ENCODE assay signal across 20 cellular contexts in genomic region chr7:126079581-126079980, GRCh38.
DNase-seq lines count a peak whose midpoint lies in the region; ATAC-seq and TF ChIP-seq lines count a peak whose summit lies in the region.
"Had no signal": no experiment of that assay in that cellular context is flagged by ENCODE, and none has a peak within 500 bp of the region (broad histone marks: within the 10 kb centered on the region; RNA-seq: fewer than 3 reads in every experiment).

No MANE protein-coding gene starts in this region.

- H3K9me2 ChIP-seq in MM.1S (replicated peaks; ENCODE audit: insufficient read depth, low read length): no peaks in the 10 kb centered on the region

- H3K27ac ChIP-seq in MM.1S (ENCODE audit: low read length): no peak overlapping the region
- H3K27ac ChIP-seq: heart right ventricle, HL-60, neutrophil, right atrium auricular region, RWPE1, uterus had no signal

- H3K27me3 ChIP-seq in MM.1S (replicated peaks; ENCODE audit: insufficient read depth, low read length): no peaks in the 10 kb centered on the region
- H3K27me3 ChIP-seq: heart right ventricle, neutrophil, right atrium auricular region, uterus had no signal

- no peak overlapping the region for H3K4me3 ChIP-seq in GM12865 (ENCODE audit: low read depth, low read length)
- no peak overlapping the region for H3K4me3 ChIP-seq in MM.1S (ENCODE audit: low read length)
- H3K4me3 ChIP-seq: heart right ventricle, right atrium auricular region, uterus had no signal

- H3F3A ChIP-seq in MM.1S (ENCODE audit: insufficient read depth, low read length): no peaks in the 10 kb centered on the region

- H3K4me2 ChIP-seq in MM.1S (ENCODE audit: low read depth, low read length): no peak overlapping the region

- no peaks in the 10 kb centered on the region for H3K79me2 ChIP-seq in MM.1S (ENCODE audit: low read length)

- ATAC-seq in GM18909 (IDR thresholded peaks at IDR 0.05; ENCODE audit: poor library complexity, unreplicated experiment): peak; percentile 48
- peak; percentile 60 for ATAC-seq in HG02642 (IDR thresholded peaks at IDR 0.05; ENCODE audit: poor library complexity, unreplicated experiment)
- ATAC-seq in GM19452 (IDR thresholded peaks at IDR 0.05; ENCODE audit: unreplicated experiment): no peak
- ATAC-seq: heart right ventricle had no signal

- H3K36me3 ChIP-seq in MM.1S (replicated peaks; ENCODE audit: insufficient read depth, low read length): no peaks in the 10 kb centered on the region
- H3K36me3 ChIP-seq: heart right ventricle, neutrophil, right atrium auricular region, uterus had no signal

- CTCF ChIA-PET in HEK293T (lab: Yijun Ruan, JAX): interaction anchor here (0.7 kb wide), 1 partner anchor 1314 kb away, joined by 3 read pairs; the partner anchor contains the start of gene GPR37

- H4K20me1 ChIP-seq in MM.1S (ENCODE audit: insufficient read depth, low read length): no peaks in the 10 kb centered on the region

- H3K9ac ChIP-seq in MM.1S (ENCODE audit: low read length): no peak overlapping the region

- POLR2A ChIA-PET in HEK293T (lab: Yijun Ruan, JAX): no interaction called here

- no peak overlapping the region for H2AFZ ChIP-seq in MM.1S (ENCODE audit: low read length)

- H3K4me1 ChIP-seq in MM.1S (ENCODE audit: low read length): no peaks in the 10 kb centered on the region
- H3K4me1 ChIP-seq: heart right ventricle, right atrium auricular region, uterus had no signal

- peak; percentile 18 for DNase-seq in GM12865 (ENCODE audit: low read depth)
- peak; percentile 24 for DNase-seq in MM.1S
- DNase-seq in HEK293T (ENCODE audit: extremely low spot score): no peak
- DNase-seq in inferior parietal cortex (ENCODE audit: extremely low spot score): no peak
- DNase-seq in NCI-H69 (lab: John Stamatoyannopoulos, UW): no peak
- DNase-seq: activated CD4-positive, CD25-positive, alpha-beta regulatory T cell treated with anti-CD3 and anti-CD28 coated beads, Interleukin-2, amount 50 U/mL, for 72 hours; activated CD8-positive, alpha-beta memory T cell treated with anti-CD3 and anti-CD28 coated beads for 24 hours; activated T-cell treated with anti-CD3 and anti-CD28 coated beads, Interleukin-2, amount 50 U/mL, for 48 hours; DMS 273 treated with DMSO at 0.1 percent for 48 hours; heart right ventricle; NCI-H2029 treated with DMSO at 0.1 percent for 48 hours; substantia nigra; uterus had no signal

- H3K9me3 ChIP-seq in MM.1S (replicated peaks; ENCODE audit: insufficient read depth, low read length): no peaks in the 10 kb centered on the region
- H3K9me3 ChIP-seq: right atrium auricular region, uterus had no signal

- TF ChIP-seq CTCF in GM12865 (IDR thresholded peaks at IDR 0.05; ENCODE audit: insufficient read depth, low read depth, low read length, missing control alignments) (no peak), MM.1S (IDR thresholded peaks at IDR 0.05; ENCODE audit: low read length) (no peak)

TF ChIP-seq in HEK293T, 16 proteins besides CTCF, POLR2A, EP300 and RAD21:
- no peak for TF ChIP-seq FOXM1 (IDR thresholded peaks at IDR 0.05; ENCODE audit: borderline replicate concordance)
- TF ChIP-seq L3MBTL2 (conservative IDR thresholded peaks at IDR 0.05): no peak
- no peak for TF ChIP-seq ARNT (IDR thresholded peaks at IDR 0.05)
- TF ChIP-seq FOXA1 (IDR thresholded peaks at IDR 0.05): no peak

Comparison
In these comparisons a context has a peak if more than half of its experiments do, and no peak if none do; other contexts are left out.
1. DNase-seq: peak in GM12865 (single experiment) and MM.1S (single experiment); none in HEK293T (single experiment), inferior parietal cortex (single experiment) and NCI-H69 (single experiment).